22 cellular contexts compared by ENCODE assay signal in genomic region chr15:45083223-45083622, GRCh38. TPM values are rescaled to one million over a fixed set of nuclear protein-coding genes. Genes with fewer than 3 reads are reported as not detected.
DNase-seq lines count a peak whose midpoint lies in the region; ATAC-seq and TF ChIP-seq lines count a peak whose summit lies in the region.
"Had no signal": no experiment of that assay in that cellular context is flagged by ENCODE, and none has a peak within 500 bp of the region (broad histone marks: within the 10 kb centered on the region; RNA-seq: fewer than 3 reads in every experiment).

No MANE protein-coding gene starts in this region.

- in situ Hi-C loops in mammary epithelial cell (cut with MboI; ENCODE audit: low sequenced_read_pairs in 2 of 2): no loop called here

- peak overlapping the region; percentile 11 for H2AFZ ChIP-seq in mammary epithelial cell (ENCODE audit: low read depth, low read length)

- no peaks in the 10 kb centered on the region for H3K4me1 ChIP-seq in mammary epithelial cell (ENCODE audit: insufficient read depth, low read length)
- no peaks in the 10 kb centered on the region for H3K4me1 ChIP-seq in breast epithelium
- peaks cover 0 to 5% (median 0%) of the 10 kb centered on the region in 4 donors for H3K4me1 ChIP-seq in right lobe of liver

- no peak overlapping the region for H3K4me3 ChIP-seq in mammary epithelial cell (replicated peaks in 1 of 3; ENCODE audit: insufficient read depth in 1 of 3, low read depth in 2 of 3, low read length in 3 of 3)
- no peak overlapping the region for H3K4me3 ChIP-seq in breast epithelium
- H3K4me3 ChIP-seq in epithelial cell of esophagus (ENCODE audit: low read length): no peak overlapping the region
- no peak overlapping the region for H3K4me3 ChIP-seq in right lobe of liver
- H3K4me3 ChIP-seq: MG63 had no signal

- DNase-seq in mammary epithelial cell (peak; percentile 26), breast epithelium (ENCODE audit: low spot score in 2 of 2) (no peak), epithelial cell of esophagus (ENCODE audit: low read depth) (peak; percentile 32), right lobe of liver (no peak), cerebellum (ENCODE audit: low spot score) (no peak), NCI-H226 (no peak), NCI-H774 (lab: John Stamatoyannopoulos, UW) (no peak)
- DNase-seq: BE2C; CD4-positive, alpha-beta T cell; DMS153; GDM1; IMR-90; Kasumi-1; MG63; NCI-H1092; NCI-H1694 treated with DMSO at 0.1 percent for 48 hours; NCI-H446 had no signal

- no peaks in the 10 kb centered on the region for H3K79me2 ChIP-seq in mammary epithelial cell (ENCODE audit: insufficient read depth, low read length)

- CTCF ChIA-PET in mammary epithelial cell (lab: Charles Lee; ENCODE audit: low non-redundant PET): no interaction called here

- no peak overlapping the region for H3K4me2 ChIP-seq in mammary epithelial cell (ENCODE audit: insufficient read depth, low read depth, low read length)

- no peak overlapping the region for H3K27ac ChIP-seq in mammary epithelial cell (ENCODE audit: insufficient read depth, low read depth, low read length)
- no peak overlapping the region for H3K27ac ChIP-seq in breast epithelium
- H3K27ac ChIP-seq in right lobe of liver: no peak overlapping the region
- H3K27ac ChIP-seq: HL-60 had no signal

- TF ChIP-seq POLR2A in breast epithelium (IDR thresholded peaks at IDR 0.05) (no peak), right lobe of liver (IDR thresholded peaks at IDR 0.05) (no peak)

- TF ChIP-seq CTCF in mammary epithelial cell (conservative IDR thresholded peaks at IDR 0.05 in 1 of 2, IDR thresholded peaks at IDR 0.05 in 1 of 2; ENCODE audit: extremely low read depth in 1 of 2, insufficient read depth in 1 of 2, low read depth in 1 of 2, low read length in 2 of 2): no peak
- TF ChIP-seq CTCF in breast epithelium (IDR thresholded peaks at IDR 0.05): no peak
- no peak for TF ChIP-seq CTCF in epithelial cell of esophagus (IDR thresholded peaks at IDR 0.05; ENCODE audit: insufficient read depth, low read depth, low read length, missing control alignments)
- no peak for TF ChIP-seq CTCF in right lobe of liver (IDR thresholded peaks at IDR 0.05)

- H3K9ac ChIP-seq in mammary epithelial cell (ENCODE audit: insufficient read depth, low read length): no peak overlapping the region

- intact Hi-C loops in mammary epithelial cell (cut with micrococcal nuclease) (no loop called here), breast epithelium (cut with DNase I; ENCODE audit: low total_unique reads) (no loop called here), right lobe of liver (cut with DNase I) (no loop called here)

- ATAC-seq in right lobe of liver: peak in 3 of 4 donors; percentile 58 to 85 (median 80)
- ATAC-seq: Right ventricle myocardium inferior had no signal

- no peaks in the 10 kb centered on the region for H3K27me3 ChIP-seq in mammary epithelial cell (ENCODE audit: insufficient read depth, low read length)
- H3K27me3 ChIP-seq in breast epithelium: no peaks in the 10 kb centered on the region
- H3K27me3 ChIP-seq in right lobe of liver: no peaks in the 10 kb centered on the region
- H3K27me3 ChIP-seq: BE2C had no signal

- dilution Hi-C loops in mammary epithelial cell (cut with HindIII; ENCODE audit: low sequenced_read_pairs): no loop called here

- no peaks in the 10 kb centered on the region for H3K36me3 ChIP-seq in mammary epithelial cell (ENCODE audit: insufficient read depth, low read length)
- H3K36me3 ChIP-seq in breast epithelium: no peaks in the 10 kb centered on the region
- no peaks in the 10 kb centered on the region for H3K36me3 ChIP-seq in right lobe of liver
- H3K36me3 ChIP-seq: BE2C, MG63 had no signal

- H4K20me1 ChIP-seq in mammary epithelial cell (ENCODE audit: insufficient read depth, low read length): no peaks in the 10 kb centered on the region

- H3K9me3 ChIP-seq in mammary epithelial cell (replicated peaks; ENCODE audit: insufficient read depth, low read length) (no peaks in the 10 kb centered on the region), breast epithelium (no peaks in the 10 kb centered on the region), right lobe of liver (no peaks in the 10 kb centered on the region)
- H3K9me3 ChIP-seq: BE2C, MG63 had no signal

- BruUV-seq in mammary epithelial cell (replicated peaks; lab: Mats Ljungman, UMichigan): no TSS peak

RNA-seq across cellular contexts. Expression of gene DUOX2, which starts 30.7 kb away (rescaled TPM):
- total RNA-seq in mammary epithelial cell (under 1 TPM; 0.24 to 0.33 TPM), breast epithelium (under 1 TPM; 0.15 to 0.98 (median 0.16) TPM), right lobe of liver (under 1 TPM in 5 of 6 experiments, not detected in 1; 0.02 to 0.93 (median 0.25) TPM), cerebellum (not detected)
- 0.06 TPM for polyA plus RNA-seq in mammary epithelial cell
- not detected for polyA minus RNA-seq in mammary epithelial cell
- total RNA-seq: IMR-90 had no signal
- polyA plus RNA-seq: IMR-90 had no signal

RNA-seq across cellular contexts. Expression of gene DUOXA2, which starts 30.9 kb away (rescaled TPM):
- total RNA-seq in mammary epithelial cell: not detected
- polyA plus RNA-seq in mammary epithelial cell: not detected
- not detected for polyA minus RNA-seq in mammary epithelial cell
- total RNA-seq in breast epithelium: under 1 TPM in 1 of 3 donors, not detected in 2; 0.33 TPM
- total RNA-seq in right lobe of liver: 1 to 10 TPM in 1 of 6 experiments, not detected in 5; 1.4 TPM
- total RNA-seq in cerebellum: not detected
- total RNA-seq: CD4-positive, alpha-beta T cell; Daoy; HT1080; IMR-90; OCI-LY7; Right ventricle myocardium inferior had no signal
- polyA plus RNA-seq: IMR-90 had no signal

RNA-seq across cellular contexts. Expression of gene DUOXA1, which starts 46.5 kb away (rescaled TPM):
- total RNA-seq in mammary epithelial cell (1 to 10 TPM; 1.8 to 5.5 TPM), breast epithelium (1 to 10 TPM in 2 of 3 donors, under 1 TPM in 1; 0.80 to 3.3 (median 1.0) TPM), right lobe of liver (not detected), cerebellum (not detected)
- 2.2 TPM for polyA plus RNA-seq in mammary epithelial cell
- not detected for polyA minus RNA-seq in mammary epithelial cell
- total RNA-seq: Daoy, IMR-90, OCI-LY7 had no signal

RNA-seq across cellular contexts. Expression of gene DUOX1, which starts 46.6 kb away (rescaled TPM):
- 10 to 100 TPM; 15.0 to 42.8 TPM for total RNA-seq in mammary epithelial cell
- polyA plus RNA-seq in mammary epithelial cell: 10.5 TPM
- 25.9 TPM for polyA minus RNA-seq in mammary epithelial cell
- total RNA-seq in breast epithelium: 1 to 10 TPM in 2 of 3 donors, under 1 TPM in 1; 0.80 to 7.2 (median 1.6) TPM
- 1 to 10 TPM in 1 of 6 experiments, under 1 TPM in 2, not detected in 3; 0.06 to 1.4 (median 0.19) TPM for total RNA-seq in right lobe of liver
- total RNA-seq in cerebellum: 0.27 TPM
- total RNA-seq: HT1080, IMR-90, OCI-LY7 had no signal
- polyA plus RNA-seq: IMR-90 had no signal

Comparison
In these comparisons a context has a peak if more than half of its experiments do, and no peak if none do; other contexts are left out.
1. DNase-seq: peak in mammary epithelial cell (single experiment) and epithelial cell of esophagus (single experiment); none in breast epithelium (0 of 2), right lobe of liver (0 of 3), cerebellum (single experiment), NCI-H226 (single experiment) and NCI-H774 (single experiment).